ENCODE assay signal across 16 cellular contexts in the genomic region with DNA sequence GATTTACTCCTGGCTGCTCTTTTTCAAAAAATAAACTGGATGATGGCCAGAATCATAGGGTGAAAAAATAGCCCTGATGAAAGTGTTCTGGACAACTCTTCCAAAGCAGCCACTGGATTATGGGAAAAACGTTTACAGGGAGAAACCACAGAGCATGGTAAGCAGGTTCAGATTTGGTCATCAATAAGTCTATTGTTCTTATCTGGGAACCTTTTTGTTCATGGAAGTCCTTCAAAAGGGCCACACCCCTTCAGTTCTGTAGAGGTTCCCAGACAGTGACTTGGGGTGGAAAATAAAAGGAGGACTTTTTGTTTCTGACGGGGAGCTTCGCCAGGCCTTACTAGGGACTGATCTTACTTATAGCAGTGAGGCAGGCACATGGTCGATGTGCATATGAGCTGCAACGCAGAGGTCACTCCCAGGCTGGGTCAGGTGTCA.
A peak's percentile ranks its signal among the peaks of the same experiment; 100 is the strongest.
DNase-seq lines count a peak whose midpoint lies in the region; ATAC-seq and TF ChIP-seq lines count a peak whose summit lies in the region.
"Had no signal": no experiment of that assay in that cellular context is flagged by ENCODE, and none has a peak within 500 bp of the region (broad histone marks: within the 10 kb centered on the region; RNA-seq: fewer than 3 reads in every experiment).

No MANE protein-coding gene starts in this region.

- TF ChIP-seq CTCF in AG10803 (conservative IDR thresholded peaks at IDR 0.05; ENCODE audit: low read length) (no peak), nephron (IDR thresholded peaks at IDR 0.05; ENCODE audit: unreplicated experiment in 3 of 3) (no peak)

- ATAC-seq in HG03442 (IDR thresholded peaks at IDR 0.05; ENCODE audit: unreplicated experiment) (no peak), HG03039 (IDR thresholded peaks at IDR 0.05; ENCODE audit: unreplicated experiment) (no peak)
- ATAC-seq: left lung; naive thymus-derived CD8-positive, alpha-beta T cell had no signal

- no peaks in the 10 kb centered on the region for H3K27me3 Mint-ChIP-seq in nephron (ENCODE audit: low read depth)
- H3K27me3 Mint-ChIP-seq: naive thymus-derived CD8-positive, alpha-beta T cell had no signal

- no peak overlapping the region for H3K4me3 ChIP-seq in AG10803 (ENCODE audit: low read length)
- H3K4me3 ChIP-seq: adrenal gland, left lung, thyroid gland had no signal

- H3K27ac Mint-ChIP-seq in nephron: peak overlapping the region in 2 of 3 experiments; percentile 71 to 80
- H3K27ac Mint-ChIP-seq: activated T-helper 1 cell treated with anti-CD3 and anti-CD28 coated beads, Interleukin-12 subunit alpha, Interleukin-12 subunit beta, Interleukin-2, Interleukin-4 antibody, amounts not matched to agents 30 ng/mL and 10 ng/mL and 1 ng/mL, durations not matched to agents 14 hours and 24 hours and 36 hours; naive thymus-derived CD8-positive, alpha-beta T cell had no signal

- peaks cover 42% of the 10 kb centered on the region for H3K4me1 Mint-ChIP-seq in nephron

- no peaks in the 10 kb centered on the region for H3K36me3 Mint-ChIP-seq in nephron (ENCODE audit: low read depth)

- H3K9me3 Mint-ChIP-seq in nephron: no peaks in the 10 kb centered on the region
- H3K9me3 Mint-ChIP-seq: activated T-helper 1 cell treated with anti-CD3 and anti-CD28 coated beads, Interleukin-12 subunit alpha, Interleukin-12 subunit beta, Interleukin-2, Interleukin-4 antibody, amounts not matched to agents 30 ng/mL and 10 ng/mL and 1 ng/mL, durations not matched to agents 14 hours and 24 hours and 36 hours; naive thymus-derived CD8-positive, alpha-beta T cell had no signal

- DNase-seq in AG10803 (ENCODE audit: low read depth) (peak; percentile 26), RPMI7951 (ENCODE audit: low read depth) (peak; percentile 32), fibroblast of peridontal ligament (ENCODE audit: extremely low read depth) (peak; percentile 25), dedifferentiated amniotic fluid mesenchymal stem cell (ENCODE audit: extremely low spot score) (no peak), mesenteric fat pad (ENCODE audit: low spot score) (no peak)
- DNase-seq: activated CD4-positive, alpha-beta T cell treated with anti-CD3 and anti-CD28 coated beads, Interleukin-2, amount 50 U/mL, for 48 hours; adrenal gland; left lung; naive thymus-derived CD8-positive, alpha-beta T cell; NCI-H1092 treated with DMSO at 0.1 percent for 48 hours; NCI-H345; thyroid gland had no signal

- no peak overlapping the region for H3K4me3 Mint-ChIP-seq in nephron
- H3K4me3 Mint-ChIP-seq: activated T-helper 1 cell treated with anti-CD3 and anti-CD28 coated beads, Interleukin-12 subunit alpha, Interleukin-12 subunit beta, Interleukin-2, Interleukin-4 antibody, amounts not matched to agents 30 ng/mL and 10 ng/mL and 1 ng/mL, durations not matched to agents 14 hours and 24 hours and 36 hours; naive thymus-derived CD8-positive, alpha-beta T cell had no signal

Comparison
In these comparisons a context has a peak if more than half of its experiments do, and no peak if none do; other contexts are left out.
1. DNase-seq: peak in AG10803 (single experiment), RPMI7951 (single experiment) and fibroblast of peridontal ligament (single experiment); none in dedifferentiated amniotic fluid mesenchymal stem cell (single experiment) and mesenteric fat pad (single experiment).